In the genomic region with DNA sequence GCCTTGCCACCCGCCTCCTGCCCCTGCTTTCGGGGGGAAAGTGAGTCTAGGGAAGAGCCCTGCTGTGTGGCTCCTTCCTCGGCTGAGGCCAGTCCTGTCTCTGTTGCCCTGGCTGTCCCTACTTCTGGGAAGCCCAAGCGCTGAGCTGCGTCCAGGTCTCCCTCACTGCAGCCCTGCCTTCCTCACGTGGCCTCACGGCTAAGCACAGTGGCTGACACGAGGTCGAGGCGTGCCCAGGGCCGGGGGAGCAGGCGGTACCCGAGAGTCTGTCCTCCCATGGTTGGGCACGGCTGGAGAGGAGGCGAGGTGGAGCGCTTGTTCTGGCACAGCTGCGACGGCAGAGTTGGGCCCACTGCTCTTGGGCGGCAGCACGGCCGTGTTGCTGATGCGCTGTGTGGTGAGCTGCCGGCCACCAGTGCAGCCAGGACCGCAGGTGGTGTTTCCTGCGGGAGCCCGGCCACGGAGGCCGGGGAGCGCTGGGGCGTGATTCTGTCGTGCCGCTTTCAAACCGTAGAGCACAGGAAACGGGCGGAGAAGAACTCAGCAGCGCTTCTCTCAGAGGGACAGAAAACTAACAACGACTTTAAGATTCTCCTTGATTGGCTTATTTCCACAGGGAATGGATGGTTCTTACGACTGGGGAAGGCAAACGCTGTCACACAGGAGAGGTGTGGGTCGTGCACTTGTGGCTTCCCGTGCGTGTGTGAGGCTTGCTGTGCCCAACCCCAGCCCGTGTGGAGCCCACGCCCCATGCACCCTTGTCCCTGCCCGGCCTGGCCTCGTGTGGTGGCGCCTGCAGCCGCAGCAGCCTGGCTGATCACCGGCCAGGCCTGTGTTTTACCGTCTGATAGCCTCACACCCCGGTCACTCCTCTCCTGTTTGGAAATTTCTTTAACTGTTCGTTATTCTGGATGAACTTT, we compare ENCODE assay signal across 14 cellular contexts. TPM values are rescaled to one million over a fixed set of nuclear protein-coding genes. Genes with fewer than 3 reads are reported as not detected.
DNase-seq lines count a peak whose midpoint lies in the region; ATAC-seq and TF ChIP-seq lines count a peak whose summit lies in the region.
"Had no signal": no experiment of that assay in that cellular context is flagged by ENCODE, and none has a peak within 500 bp of the region (broad histone marks: within the 10 kb centered on the region; RNA-seq: fewer than 3 reads in every experiment).

No MANE protein-coding gene starts in this region.

- H3K9me3 ChIP-seq in heart right ventricle = no peaks in the 10 kb centered on the region
- H3K9me3 ChIP-seq in upper lobe of right lung = no peaks in the 10 kb centered on the region
- H3K9me3 ChIP-seq: SJSA1 had no signal

- peak; percentile 14 for DNase-seq in Right ventricle myocardium inferior (ENCODE audit: missing footprints)
- DNase-seq in heart right ventricle = no peak
- no peak for DNase-seq in left colon
- DNase-seq in upper lobe of right lung = peak; percentile 58
- DNase-seq in NCI-H526 (lab: John Stamatoyannopoulos, UW) = no peak
- no peak for DNase-seq in stimulated activated CD8-positive, alpha-beta memory T cell treated with anti-CD3 and anti-CD28 coated beads, Interleukin-4, amount 100 ng/mL, for 48 hours
- no peak for DNase-seq in NAMALWA (ENCODE audit: low spot score)
- DNase-seq: dorsolateral prefrontal cortex, NCI-H1417, NCI-H82 had no signal

- WGBS in heart right ventricle, 2 donors = 70 to 76% methylated on average over 52 of the region's 52 CpGs

- no peak overlapping the region for H3K27ac Mint-ChIP-seq in activated naive CD8-positive, alpha-beta T cell

- no peaks in the 10 kb centered on the region for H3K9me3 Mint-ChIP-seq in activated naive CD8-positive, alpha-beta T cell (ENCODE audit: low read depth)
- H3K9me3 Mint-ChIP-seq: neural crest cell had no signal

- H3K27me3 Mint-ChIP-seq in activated naive CD8-positive, alpha-beta T cell = no peaks in the 10 kb centered on the region

- H3K4me1 Mint-ChIP-seq in activated naive CD8-positive, alpha-beta T cell (ENCODE audit: low read depth) = peaks cover 49% of the 10 kb centered on the region

- H3K36me3 ChIP-seq in heart right ventricle = peaks cover 0 to 51% (median 30%) of the 10 kb centered on the region in 9 donors
- H3K36me3 ChIP-seq in upper lobe of right lung = peaks cover 36% of the 10 kb centered on the region

- no peak for ATAC-seq in Right ventricle myocardium inferior
- ATAC-seq in heart right ventricle = no peak
- ATAC-seq in left colon = peak; percentile 21
- no peak for ATAC-seq in upper lobe of right lung
- ATAC-seq: WTC11 had no signal

- H3K4me3 Mint-ChIP-seq in activated naive CD8-positive, alpha-beta T cell = peak overlapping the region; percentile 32
- H3K4me3 Mint-ChIP-seq: neural crest cell had no signal

- H3K27ac ChIP-seq in heart right ventricle (no peak overlapping the region), upper lobe of right lung (no peak overlapping the region)
- H3K27ac ChIP-seq: SJSA1 had no signal

- H3K27me3 ChIP-seq in heart right ventricle (no peaks in the 10 kb centered on the region), upper lobe of right lung (no peaks in the 10 kb centered on the region)
- H3K27me3 ChIP-seq: dorsolateral prefrontal cortex, SJSA1 had no signal

- intact Hi-C loops in Right ventricle myocardium inferior (cut with DNase I) = no loop called here
- intact Hi-C loops in heart right ventricle (cut with DNase I) = no loop called here
- intact Hi-C loops in left colon (cut with DNase I, micrococcal nuclease) = no loop called here
- intact Hi-C loops in upper lobe of right lung (cut with DNase I) = no loop called here

- TF ChIP-seq CTCF in heart right ventricle (IDR thresholded peaks at IDR 0.05) = no peak
- no peak for TF ChIP-seq CTCF in upper lobe of right lung (IDR thresholded peaks at IDR 0.05)

- H3K36me3 Mint-ChIP-seq in activated naive CD8-positive, alpha-beta T cell = peaks cover 3% of the 10 kb centered on the region

- peaks cover 17 to 45% (median 33%) of the 10 kb centered on the region in 9 donors for H3K4me1 ChIP-seq in heart right ventricle
- peaks cover 28% of the 10 kb centered on the region for H3K4me1 ChIP-seq in upper lobe of right lung

- H3K4me3 ChIP-seq in heart right ventricle = no peak overlapping the region
- no peak overlapping the region for H3K4me3 ChIP-seq in upper lobe of right lung

RNA-seq across cellular contexts. Expression of a gene that starts 21.4 kb away (rescaled TPM):
- total RNA-seq in Right ventricle myocardium inferior = 50.4 TPM
- 10 to 100 TPM; 39.1 to 72.8 (median 50.3) TPM for total RNA-seq in heart right ventricle
- polyA plus RNA-seq in heart right ventricle = 10 to 100 TPM; 43.2 to 55.7 TPM
- 100 to 1,000 TPM in 1 of 2 donors, 10 to 100 TPM in 1; 88.7 to 101 TPM for total RNA-seq in left colon
- total RNA-seq in upper lobe of right lung = 63.2 TPM

RNA-seq across cellular contexts. Expression of a gene that starts 36.0 kb away (rescaled TPM):
- total RNA-seq in Right ventricle myocardium inferior (6.5 TPM), heart right ventricle (1 to 10 TPM; 5.2 to 8.3 (median 6.6) TPM), left colon (10 to 100 TPM; 26.7 to 33.1 TPM), upper lobe of right lung (28.3 TPM)
- polyA plus RNA-seq in heart right ventricle = 10 to 100 TPM in 1 of 2 donors, 1 to 10 TPM in 1; 2.4 to 11.9 TPM

Comparison
In these comparisons a context has a peak if more than half of its experiments do, and no peak if none do; other contexts are left out.
1. DNase-seq: peak in Right ventricle myocardium inferior (single experiment) and upper lobe of right lung (single experiment); none in heart right ventricle (0 of 2), left colon (0 of 2), NCI-H526 (0 of 2), stimulated activated CD8-positive, alpha-beta memory T cell treated with anti-CD3 and anti-CD28 coated beads, Interleukin-4, amount 100 ng/mL, for 48 hours (single experiment) and NAMALWA (single experiment).